Comparison of ENCODE assay signal across 8 cellular contexts in genomic region chr7:43647772-43648643, GRCh38.
DNase-seq lines count a peak whose midpoint lies in the region; ATAC-seq, FAIRE-seq and TF ChIP-seq lines count a peak whose summit lies in the region.

No MANE protein-coding gene starts in this region.

- H3K79me2 ChIP-seq in smooth muscle cell (ENCODE audit: low read depth) = no peaks in the 10 kb centered on the region

- TF ChIP-seq CTCF in bronchial epithelial cell (IDR thresholded peaks at IDR 0.05; ENCODE audit: insufficient read depth, low read length, severe bottlenecking) = no peak
- TF ChIP-seq CTCF in smooth muscle cell (IDR thresholded peaks at IDR 0.05; ENCODE audit: borderline replicate concordance, insufficient read depth, poor library complexity, severe bottlenecking) = no peak

- no peaks in the 10 kb centered on the region for H3K9me3 ChIP-seq in CD8-positive, alpha-beta memory T cell (ENCODE audit: low read length)
- H3K9me3 ChIP-seq in KOPT-K1 (ENCODE audit: insufficient read depth, low read length, poor library complexity, severe bottlenecking) (no peaks in the 10 kb centered on the region), smooth muscle cell (replicated peaks; ENCODE audit: low read depth) (no peaks in the 10 kb centered on the region)

- peaks cover 94% of the 10 kb centered on the region for H3K4me1 ChIP-seq in CD8-positive, alpha-beta memory T cell (ENCODE audit: insufficient read depth, low read length)
- peaks cover 32% of the 10 kb centered on the region for H3K4me1 ChIP-seq in smooth muscle cell (ENCODE audit: low read depth)

- peak overlapping the region; percentile 71 for H3K27ac ChIP-seq in CD8-positive, alpha-beta memory T cell (ENCODE audit: low read depth, low read length)
- peak overlapping the region; percentile 65 for H3K27ac ChIP-seq in KOPT-K1 (ENCODE audit: low read depth, low read length, poor library complexity, severe bottlenecking)
- peak overlapping the region; percentile 89 for H3K27ac ChIP-seq in smooth muscle cell (ENCODE audit: low read depth)

- peak in 2 of 5 donors; percentile 40 to 57 for DNase-seq in CD8-positive, alpha-beta memory T cell
- DNase-seq in SW 1271 (lab: John Stamatoyannopoulos, UW) (peak; percentile 89 to 94), bronchial epithelial cell (ENCODE audit: low read depth) (peak; percentile 99), iris pigment epithelial cell (ENCODE audit: low read depth) (peak; percentile 99), smooth muscle cell (lab: John Stamatoyannopoulos, UW; ENCODE audit: unreplicated experiment) (peak; percentile 13), HuH-7 (ENCODE audit: low spot score) (no peak)

- H2AFZ ChIP-seq in smooth muscle cell (ENCODE audit: low read depth) = no peak overlapping the region

- H3K4me1 Mint-ChIP-seq in CD8-positive, alpha-beta memory T cell = peaks cover 96 to 99% (median 98%) of the 10 kb centered on the region in 3 donors

- POLR2A ChIA-PET in CD8-positive, alpha-beta memory T cell (lab: Charles Lee) = interaction anchor here (0.9 to 4.5 kb wide), 11 partner anchors 9 to 65 kb away, joined by 3 to 48 read pairs (median 10); partner anchors contain the start of gene STK17A

- no peak for FAIRE-seq in bronchial epithelial cell (lab: Jason Lieb, UNC)

- WGBS in smooth muscle cell (ENCODE audit: low lambda C conversion rate) = 26% methylated on average over 9 of the region's 9 CpGs

- H4K20me1 ChIP-seq in smooth muscle cell (ENCODE audit: low read depth) = peaks cover 4% of the 10 kb centered on the region

- peaks cover 29% of the 10 kb centered on the region for H3F3A ChIP-seq in smooth muscle cell (ENCODE audit: low read depth)

- ATAC-seq in GM21360 (IDR thresholded peaks at IDR 0.05; ENCODE audit: unreplicated experiment) = peak; percentile 15

- peaks cover 4 to 34% (median 25%) of the 10 kb centered on the region in 3 donors for H3K36me3 Mint-ChIP-seq in CD8-positive, alpha-beta memory T cell

- CTCF ChIA-PET in CD8-positive, alpha-beta memory T cell (lab: Charles Lee) = interaction anchor here (0.6 to 5.5 kb wide), 8 partner anchors 9 to 73 kb away, joined by 3 to 69 read pairs (median 8); partner anchors contain the start of gene STK17A

- H3K27ac Mint-ChIP-seq in CD8-positive, alpha-beta memory T cell = peak overlapping the region; percentile 73 to 100 (median 96)

- H3K36me3 ChIP-seq in CD8-positive, alpha-beta memory T cell (ENCODE audit: insufficient read depth, low read length) = peaks cover 4% of the 10 kb centered on the region
- H3K36me3 ChIP-seq in KOPT-K1 (ENCODE audit: insufficient read depth, low read length) (peaks cover 59% of the 10 kb centered on the region), bronchial epithelial cell (ENCODE audit: control insufficient read depth, insufficient read depth, low read length) (peaks cover 4% of the 10 kb centered on the region), smooth muscle cell (ENCODE audit: low read depth) (no peaks in the 10 kb centered on the region)

- peak overlapping the region; percentile 61 for H3K4me2 ChIP-seq in smooth muscle cell

- no peaks in the 10 kb centered on the region for H3K27me3 ChIP-seq in CD8-positive, alpha-beta memory T cell (ENCODE audit: insufficient read depth, low read length, poor library complexity, severe bottlenecking)
- H3K27me3 ChIP-seq in bronchial epithelial cell (ENCODE audit: control insufficient read depth, insufficient read depth, low read length) (no peaks in the 10 kb centered on the region), smooth muscle cell (ENCODE audit: low read depth) (no peaks in the 10 kb centered on the region)

- peak overlapping the region; percentile 53 for H3K9ac ChIP-seq in smooth muscle cell (ENCODE audit: low read depth)

- peak overlapping the region; percentile 64 for H3K4me3 ChIP-seq in CD8-positive, alpha-beta memory T cell (ENCODE audit: low read length)
- no peak overlapping the region for H3K4me3 ChIP-seq in bronchial epithelial cell (ENCODE audit: low read depth, low read length)
- H3K4me3 ChIP-seq in smooth muscle cell = no peak overlapping the region

- no peaks in the 10 kb centered on the region for H3K27me3 Mint-ChIP-seq in CD8-positive, alpha-beta memory T cell

- H3K4me3 Mint-ChIP-seq in CD8-positive, alpha-beta memory T cell = peak overlapping the region; percentile 63 to 95 (median 78)

- no peaks in the 10 kb centered on the region for H3K9me3 Mint-ChIP-seq in CD8-positive, alpha-beta memory T cell
